In genomic region chr1:30274937-30275621, GRCh38 we compare ENCODE assay signal across 18 cellular contexts.
"Had no signal": no experiment of that assay in that cellular context is flagged by ENCODE, and none has a peak within 500 bp of the region (broad histone marks: within the 10 kb centered on the region; RNA-seq: fewer than 3 reads in every experiment).

No MANE protein-coding gene starts in this region.

- DNase-seq: activated CD4-positive, CD25-positive, alpha-beta regulatory T cell treated with anti-CD3 and anti-CD28 coated beads, Interleukin-2, amount 50 U/mL, for 72 hours; activated gamma-delta T cell; activated T-cell treated with anti-CD3 and anti-CD28 coated beads, Interleukin-2, amount 50 U/mL, for 72 hours; effector CD8-positive, alpha-beta T cell; foreskin keratinocyte; kidney glomerular epithelial cell; left ventricle myocardium superior; mesenchymal stem cell; natural killer cell; nucleus accumbens; stimulated activated CD4-positive, alpha-beta T cell treated with anti-CD3 and anti-CD28 coated beads, Interleukin-15, amount 100 ng/mL, for 24 hours; stimulated activated CD4-positive, alpha-beta T cell treated with anti-CD3 and anti-CD28 coated beads, Interleukin-4, amount 100 ng/mL, for 1 hour; stimulated activated naive CD4-positive, alpha-beta T cell treated with Interleukin-2 at 50 U/mL for 16 hours; substantia nigra; SW 1271 had no signal

- H3K27ac Mint-ChIP-seq: activated naive CD4-positive, alpha-beta T cell treated with anti-CD3 and anti-CD28 coated beads, Interleukin-2, amount 50 U/mL, for 72 hours; activated T-cell treated with anti-CD3 and anti-CD28 coated beads, Interleukin-2, amount 50 U/mL, for 72 hours; natural killer cell had no signal

- ATAC-seq: activated naive CD4-positive, alpha-beta T cell treated with anti-CD3 and anti-CD28 coated beads, Interleukin-2, amount 50 U/mL, for 72 hours; activated T-cell treated with anti-CD3 and anti-CD28 coated beads, Interleukin-2, amount 50 U/mL, for 72 hours; foreskin keratinocyte; left ventricle myocardium superior; natural killer cell had no signal

- H3K36me3 ChIP-seq: cardiac muscle cell, tibial nerve had no signal

- H3K27ac ChIP-seq: cardiac muscle cell, foreskin keratinocyte, tibial nerve had no signal

- H3K4me1 ChIP-seq: foreskin keratinocyte, tibial nerve had no signal

- H3K9me3 Mint-ChIP-seq: activated naive CD4-positive, alpha-beta T cell treated with anti-CD3 and anti-CD28 coated beads, Interleukin-2, amount 50 U/mL, for 72 hours; activated T-cell treated with anti-CD3 and anti-CD28 coated beads, Interleukin-2, amount 50 U/mL, for 72 hours; natural killer cell had no signal

- H3K36me3 Mint-ChIP-seq: activated naive CD4-positive, alpha-beta T cell treated with anti-CD3 and anti-CD28 coated beads, Interleukin-2, amount 50 U/mL, for 72 hours had no signal

- H3K27me3 ChIP-seq: tibial nerve had no signal

- H3K4me3 ChIP-seq: cardiac muscle cell, tibial nerve had no signal

- H3K4me3 Mint-ChIP-seq: activated T-cell treated with anti-CD3 and anti-CD28 coated beads, Interleukin-2, amount 50 U/mL, for 72 hours; natural killer cell had no signal
